Comparison of ENCODE assay signal across 8 cellular contexts in the genomic region with DNA sequence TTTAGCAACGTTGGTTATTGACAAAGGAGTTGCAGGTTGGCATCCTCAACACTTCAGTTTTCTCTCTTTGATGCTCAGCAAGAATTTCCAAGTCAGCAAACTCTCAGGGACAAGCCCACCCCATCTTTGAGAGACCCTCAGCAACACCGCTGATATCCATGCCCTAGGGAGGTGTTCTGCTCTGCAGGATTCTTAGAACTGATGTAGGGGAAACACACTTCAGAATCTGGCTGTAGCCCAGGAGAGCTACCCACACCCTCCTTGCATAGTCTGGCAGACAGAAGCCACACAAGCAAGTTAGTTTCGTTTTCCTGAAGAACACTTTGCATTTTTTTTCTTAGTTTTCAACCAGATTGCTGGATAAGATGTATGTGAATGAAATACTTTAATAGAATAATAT.
DNase-seq lines count a peak whose midpoint lies in the region; ATAC-seq lines count a peak whose summit lies in the region.

No MANE protein-coding gene starts in this region.

- H3K4me1 ChIP-seq in mucosa of stomach (ENCODE audit: control insufficient read depth, insufficient read depth, low read length) = peaks cover 11% of the 10 kb centered on the region
- peaks cover 0 to 27% (median 22%) of the 10 kb centered on the region in 5 donors for H3K4me1 ChIP-seq in subcutaneous abdominal adipose tissue (ENCODE audit: control insufficient read depth in 5 of 5, insufficient read depth in 5 of 5, low read length in 5 of 5)

- peaks cover 36% of the 10 kb centered on the region for H3K4me1 Mint-ChIP-seq in central memory CD8-positive, alpha-beta T cell

- H3K4me3 Mint-ChIP-seq in central memory CD8-positive, alpha-beta T cell = peak overlapping the region; percentile 85

- peak; percentile 58 for DNase-seq in CD1c-positive myeloid dendritic cell (ENCODE audit: extremely low spot score)
- peak; percentile 1 for DNase-seq in T-helper 9 cell
- DNase-seq in central memory CD8-positive, alpha-beta T cell (ENCODE audit: low spot score in 2 of 2) = peak in 1 of 2 donors; percentile 21
- DNase-seq in HK-2 (ENCODE audit: unreplicated experiment) = no peak

- H3K4me3 ChIP-seq in mucosa of stomach (ENCODE audit: low read length) (no peak overlapping the region), subcutaneous abdominal adipose tissue (ENCODE audit: low read depth in 1 of 5, low read length in 5 of 5) (peak overlapping the region; percentile 60 to 82 (median 74))

- H3K27me3 Mint-ChIP-seq in central memory CD8-positive, alpha-beta T cell = no peaks in the 10 kb centered on the region

- H3K9ac ChIP-seq in mucosa of stomach (ENCODE audit: low read length) (peak overlapping the region; percentile 56), subcutaneous abdominal adipose tissue (ENCODE audit: low read length in 5 of 5) (peak overlapping the region; percentile 2 to 79 (median 74))

- H3K27ac Mint-ChIP-seq in central memory CD8-positive, alpha-beta T cell (ENCODE audit: low read depth) = peak overlapping the region; percentile 99

- no peaks in the 10 kb centered on the region for H3K9me3 ChIP-seq in mucosa of stomach (ENCODE audit: control insufficient read depth, low read length)
- no peaks in the 10 kb centered on the region for H3K9me3 ChIP-seq in subcutaneous abdominal adipose tissue (ENCODE audit: control insufficient read depth in 5 of 5, low read length in 5 of 5)

- H3K36me3 ChIP-seq in mucosa of stomach (ENCODE audit: control insufficient read depth, insufficient read depth, low read length) = peaks cover 6% of the 10 kb centered on the region
- peaks cover 16 to 26% (median 24%) of the 10 kb centered on the region in 5 donors for H3K36me3 ChIP-seq in subcutaneous abdominal adipose tissue (ENCODE audit: control insufficient read depth in 5 of 5, insufficient read depth in 5 of 5, low read length in 5 of 5)

- peak; percentile 74 for ATAC-seq in GM19328 (IDR thresholded peaks at IDR 0.05; ENCODE audit: unreplicated experiment)
- peak; percentile 81 for ATAC-seq in HG03460 (IDR thresholded peaks at IDR 0.05; ENCODE audit: unreplicated experiment)
- ATAC-seq in central memory CD8-positive, alpha-beta T cell (replicated peaks; ENCODE audit: extremely low read depth, poor library complexity, severe bottlenecking) = peak; percentile 90

- H3K36me3 Mint-ChIP-seq in central memory CD8-positive, alpha-beta T cell (ENCODE audit: insufficient read depth) = peaks cover 16% of the 10 kb centered on the region

- H3K27ac ChIP-seq in subcutaneous abdominal adipose tissue (ENCODE audit: low read depth, low read length) = peak overlapping the region; percentile 54

- H3K27me3 ChIP-seq in mucosa of stomach (ENCODE audit: control insufficient read depth, insufficient read depth, low read length) = no peaks in the 10 kb centered on the region
- H3K27me3 ChIP-seq in subcutaneous abdominal adipose tissue (ENCODE audit: control insufficient read depth in 5 of 5, insufficient read depth in 4 of 5, low read length in 5 of 5) = no peaks in the 10 kb centered on the region

- H3K9me3 Mint-ChIP-seq in central memory CD8-positive, alpha-beta T cell = peaks cover 6% of the 10 kb centered on the region
